Comparison of ENCODE assay signal across 1 cellular context in the genomic region with DNA sequence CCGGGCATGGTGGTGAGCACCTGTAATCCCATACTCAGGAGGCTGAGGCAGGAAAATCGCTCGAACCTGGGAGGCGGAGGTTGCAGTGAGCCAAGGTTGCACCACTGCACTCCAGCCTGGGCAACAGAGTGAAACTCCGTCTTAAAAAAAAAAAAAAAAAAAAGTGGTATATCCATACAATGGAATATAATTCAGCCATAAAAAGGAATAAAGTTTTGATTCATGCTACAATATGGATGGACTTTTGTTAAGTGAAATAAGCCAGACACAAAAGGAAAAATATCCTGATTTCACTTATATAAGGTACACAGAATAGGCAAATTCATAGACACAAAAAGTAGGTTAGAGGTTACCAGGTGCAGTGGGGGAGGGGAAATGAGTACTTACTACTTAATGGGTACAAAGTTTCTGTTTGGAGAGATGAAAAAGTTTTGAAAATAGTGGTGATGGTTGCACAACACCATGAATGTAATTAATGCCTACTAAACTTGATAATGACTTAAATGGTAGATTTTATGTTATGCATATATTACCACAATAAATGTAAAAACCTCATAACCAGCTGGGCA.
A peak's percentile ranks its signal among the peaks of the same experiment; 100 is the strongest.
TF ChIP-seq lines count a peak whose summit lies in the region.

No MANE protein-coding gene starts in this region.

TF ChIP-seq in HepG2, 621 proteins besides CTCF, POLR2A, EP300 and RAD21 (continued from another document):
- TF ChIP-seq, protein P1, sequence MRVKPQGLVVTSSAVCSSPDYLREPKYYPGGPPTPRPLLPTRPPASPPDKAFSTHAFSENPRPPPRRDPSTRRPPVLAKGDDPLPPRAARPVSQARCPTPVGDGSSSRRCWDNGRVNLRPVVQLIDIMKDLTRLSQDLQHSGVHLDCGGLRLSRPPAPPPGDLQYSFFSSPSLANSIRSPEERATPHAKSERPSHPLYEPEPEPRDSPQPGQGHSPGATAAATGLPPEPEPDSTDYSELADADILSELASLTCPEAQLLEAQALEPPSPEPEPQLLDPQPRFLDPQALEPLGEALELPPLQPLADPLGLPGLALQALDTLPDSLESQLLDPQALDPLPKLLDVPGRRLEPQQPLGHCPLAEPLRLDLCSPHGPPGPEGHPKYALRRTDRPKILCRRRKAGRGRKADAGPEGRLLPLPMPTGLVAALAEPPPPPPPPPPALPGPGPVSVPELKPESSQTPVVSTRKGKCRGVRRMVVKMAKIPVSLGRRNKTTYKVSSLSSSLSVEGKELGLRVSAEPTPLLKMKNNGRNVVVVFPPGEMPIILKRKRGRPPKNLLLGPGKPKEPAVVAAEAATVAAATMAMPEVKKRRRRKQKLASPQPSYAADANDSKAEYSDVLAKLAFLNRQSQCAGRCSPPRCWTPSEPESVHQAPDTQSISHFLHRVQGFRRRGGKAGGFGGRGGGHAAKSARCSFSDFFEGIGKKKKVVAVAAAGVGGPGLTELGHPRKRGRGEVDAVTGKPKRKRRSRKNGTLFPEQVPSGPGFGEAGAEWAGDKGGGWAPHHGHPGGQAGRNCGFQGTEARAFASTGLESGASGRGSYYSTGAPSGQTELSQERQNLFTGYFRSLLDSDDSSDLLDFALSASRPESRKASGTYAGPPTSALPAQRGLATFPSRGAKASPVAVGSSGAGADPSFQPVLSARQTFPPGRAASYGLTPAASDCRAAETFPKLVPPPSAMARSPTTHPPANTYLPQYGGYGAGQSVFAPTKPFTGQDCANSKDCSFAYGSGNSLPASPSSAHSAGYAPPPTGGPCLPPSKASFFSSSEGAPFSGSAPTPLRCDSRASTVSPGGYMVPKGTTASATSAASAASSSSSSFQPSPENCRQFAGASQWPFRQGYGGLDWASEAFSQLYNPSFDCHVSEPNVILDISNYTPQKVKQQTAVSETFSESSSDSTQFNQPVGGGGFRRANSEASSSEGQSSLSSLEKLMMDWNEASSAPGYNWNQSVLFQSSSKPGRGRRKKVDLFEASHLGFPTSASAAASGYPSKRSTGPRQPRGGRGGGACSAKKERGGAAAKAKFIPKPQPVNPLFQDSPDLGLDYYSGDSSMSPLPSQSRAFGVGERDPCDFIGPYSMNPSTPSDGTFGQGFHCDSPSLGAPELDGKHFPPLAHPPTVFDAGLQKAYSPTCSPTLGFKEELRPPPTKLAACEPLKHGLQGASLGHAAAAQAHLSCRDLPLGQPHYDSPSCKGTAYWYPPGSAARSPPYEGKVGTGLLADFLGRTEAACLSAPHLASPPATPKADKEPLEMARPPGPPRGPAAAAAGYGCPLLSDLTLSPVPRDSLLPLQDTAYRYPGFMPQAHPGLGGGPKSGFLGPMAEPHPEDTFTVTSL (CRISPR knock-in tag; IDR thresholded peaks at IDR 0.05; ENCODE audit: borderline replicate concordance), result no peak
- TF ChIP-seq NR2C2 (CRISPR knock-in tag; IDR thresholded peaks at IDR 0.05; ENCODE audit: borderline replicate concordance) (no peak), ATM (IDR thresholded peaks at IDR 0.05; ENCODE audit: borderline replicate concordance) (no peak), ESRRA (CRISPR knock-in tag; IDR thresholded peaks at IDR 0.05; ENCODE audit: low read depth) (no peak), CENPT (CRISPR knock-in tag; IDR thresholded peaks at IDR 0.05; ENCODE audit: low read depth) (no peak), ZNF333 (CRISPR knock-in tag; IDR thresholded peaks at IDR 0.05; ENCODE audit: borderline replicate concordance) (no peak), NFRKB (IDR thresholded peaks at IDR 0.05) (no peak), ZNF775 (CRISPR knock-in tag; IDR thresholded peaks at IDR 0.05; ENCODE audit: borderline replicate concordance) (no peak), NRL (CRISPR knock-in tag; IDR thresholded peaks at IDR 0.05; ENCODE audit: borderline replicate concordance) (no peak), ZNF777 (CRISPR knock-in tag; IDR thresholded peaks at IDR 0.05) (no peak), REPIN1 (CRISPR knock-in tag; IDR thresholded peaks at IDR 0.05; ENCODE audit: borderline replicate concordance, low read depth) (no peak), KLF16 (CRISPR knock-in tag; IDR thresholded peaks at IDR 0.05) (no peak), HNRNPUL1 (IDR thresholded peaks at IDR 0.05; ENCODE audit: low read depth, low read length) (no peak), ZFAT (CRISPR knock-in tag; conservative IDR thresholded peaks at IDR 0.05) (no peak), BCL6 (CRISPR knock-in tag; IDR thresholded peaks at IDR 0.05) (0 out of 2 replicates have a peak, but pooled peaks have one; percentile 17), SMAD9 (CRISPR knock-in tag; IDR thresholded peaks at IDR 0.05) (no peak), HMG20B (CRISPR knock-in tag; conservative IDR thresholded peaks at IDR 0.05) (no peak), GLI4 (CRISPR knock-in tag; IDR thresholded peaks at IDR 0.05; ENCODE audit: borderline replicate concordance) (no peak), TSC22D2 (CRISPR knock-in tag; IDR thresholded peaks at IDR 0.05; ENCODE audit: borderline replicate concordance) (no peak)
- TF ChIP-seq, protein P2, sequence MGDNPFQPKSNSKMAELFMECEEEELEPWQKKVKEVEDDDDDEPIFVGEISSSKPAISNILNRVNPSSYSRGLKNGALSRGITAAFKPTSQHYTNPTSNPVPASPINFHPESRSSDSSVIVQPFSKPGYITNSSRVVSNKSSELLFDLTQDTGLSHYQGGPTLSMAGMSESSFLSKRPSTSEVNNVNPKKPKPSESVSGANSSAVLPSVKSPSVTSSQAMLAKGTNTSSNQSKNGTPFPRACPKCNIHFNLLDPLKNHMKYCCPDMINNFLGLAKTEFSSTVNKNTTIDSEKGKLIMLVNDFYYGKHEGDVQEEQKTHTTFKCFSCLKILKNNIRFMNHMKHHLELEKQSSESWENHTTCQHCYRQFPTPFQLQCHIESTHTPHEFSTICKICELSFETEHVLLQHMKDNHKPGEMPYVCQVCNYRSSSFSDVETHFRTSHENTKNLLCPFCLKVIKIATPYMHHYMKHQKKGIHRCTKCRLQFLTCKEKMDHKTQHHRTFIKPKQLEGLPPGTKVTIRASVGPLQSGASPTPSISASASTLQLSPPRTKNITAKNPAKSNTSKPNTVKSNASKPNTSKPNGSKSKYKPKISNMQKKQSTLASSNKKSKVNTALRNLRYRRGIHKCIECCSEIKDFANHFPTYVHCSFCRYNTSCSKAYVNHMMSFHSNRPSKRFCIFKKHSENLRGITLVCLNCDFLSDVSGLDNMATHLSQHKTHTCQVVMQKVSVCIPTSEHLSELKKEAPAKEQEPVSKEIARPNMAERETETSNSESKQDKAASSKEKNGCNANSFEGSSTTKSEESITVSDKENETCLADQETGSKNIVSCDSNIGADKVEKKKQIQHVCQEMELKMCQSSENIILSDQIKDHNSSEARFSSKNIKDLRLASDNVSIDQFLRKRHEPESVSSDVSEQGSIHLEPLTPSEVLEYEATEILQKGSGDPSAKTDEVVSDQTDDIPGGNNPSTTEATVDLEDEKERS (CRISPR knock-in tag; IDR thresholded peaks at IDR 0.05), result no peak
- TF ChIP-seq, protein P3, sequence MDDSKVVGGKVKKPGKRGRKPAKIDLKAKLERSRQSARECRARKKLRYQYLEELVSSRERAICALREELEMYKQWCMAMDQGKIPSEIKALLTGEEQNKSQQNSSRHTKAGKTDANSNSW (CRISPR knock-in tag; IDR thresholded peaks at IDR 0.05; ENCODE audit: borderline replicate concordance), result no peak
- TF ChIP-seq, protein P4, sequence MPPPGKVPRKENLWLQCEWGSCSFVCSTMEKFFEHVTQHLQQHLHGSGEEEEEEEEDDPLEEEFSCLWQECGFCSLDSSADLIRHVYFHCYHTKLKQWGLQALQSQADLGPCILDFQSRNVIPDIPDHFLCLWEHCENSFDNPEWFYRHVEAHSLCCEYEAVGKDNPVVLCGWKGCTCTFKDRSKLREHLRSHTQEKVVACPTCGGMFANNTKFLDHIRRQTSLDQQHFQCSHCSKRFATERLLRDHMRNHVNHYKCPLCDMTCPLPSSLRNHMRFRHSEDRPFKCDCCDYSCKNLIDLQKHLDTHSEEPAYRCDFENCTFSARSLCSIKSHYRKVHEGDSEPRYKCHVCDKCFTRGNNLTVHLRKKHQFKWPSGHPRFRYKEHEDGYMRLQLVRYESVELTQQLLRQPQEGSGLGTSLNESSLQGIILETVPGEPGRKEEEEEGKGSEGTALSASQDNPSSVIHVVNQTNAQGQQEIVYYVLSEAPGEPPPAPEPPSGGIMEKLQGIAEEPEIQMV (CRISPR knock-in tag; IDR thresholded peaks at IDR 0.05; ENCODE audit: low read depth), result no peak
- TF ChIP-seq, protein P5, sequence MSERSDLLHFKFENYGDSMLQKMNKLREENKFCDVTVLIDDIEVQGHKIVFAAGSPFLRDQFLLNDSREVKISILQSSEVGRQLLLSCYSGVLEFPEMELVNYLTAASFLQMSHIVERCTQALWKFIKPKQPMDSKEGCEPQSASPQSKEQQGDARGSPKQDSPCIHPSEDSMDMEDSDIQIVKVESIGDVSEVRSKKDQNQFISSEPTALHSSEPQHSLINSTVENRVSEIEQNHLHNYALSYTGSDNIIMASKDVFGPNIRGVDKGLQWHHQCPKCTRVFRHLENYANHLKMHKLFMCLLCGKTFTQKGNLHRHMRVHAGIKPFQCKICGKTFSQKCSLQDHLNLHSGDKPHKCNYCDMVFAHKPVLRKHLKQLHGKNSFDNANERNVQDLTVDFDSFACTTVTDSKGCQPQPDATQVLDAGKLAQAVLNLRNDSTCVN (CRISPR knock-in tag; IDR thresholded peaks at IDR 0.05; ENCODE audit: borderline replicate concordance), result no peak
- TF ChIP-seq, protein P6, sequence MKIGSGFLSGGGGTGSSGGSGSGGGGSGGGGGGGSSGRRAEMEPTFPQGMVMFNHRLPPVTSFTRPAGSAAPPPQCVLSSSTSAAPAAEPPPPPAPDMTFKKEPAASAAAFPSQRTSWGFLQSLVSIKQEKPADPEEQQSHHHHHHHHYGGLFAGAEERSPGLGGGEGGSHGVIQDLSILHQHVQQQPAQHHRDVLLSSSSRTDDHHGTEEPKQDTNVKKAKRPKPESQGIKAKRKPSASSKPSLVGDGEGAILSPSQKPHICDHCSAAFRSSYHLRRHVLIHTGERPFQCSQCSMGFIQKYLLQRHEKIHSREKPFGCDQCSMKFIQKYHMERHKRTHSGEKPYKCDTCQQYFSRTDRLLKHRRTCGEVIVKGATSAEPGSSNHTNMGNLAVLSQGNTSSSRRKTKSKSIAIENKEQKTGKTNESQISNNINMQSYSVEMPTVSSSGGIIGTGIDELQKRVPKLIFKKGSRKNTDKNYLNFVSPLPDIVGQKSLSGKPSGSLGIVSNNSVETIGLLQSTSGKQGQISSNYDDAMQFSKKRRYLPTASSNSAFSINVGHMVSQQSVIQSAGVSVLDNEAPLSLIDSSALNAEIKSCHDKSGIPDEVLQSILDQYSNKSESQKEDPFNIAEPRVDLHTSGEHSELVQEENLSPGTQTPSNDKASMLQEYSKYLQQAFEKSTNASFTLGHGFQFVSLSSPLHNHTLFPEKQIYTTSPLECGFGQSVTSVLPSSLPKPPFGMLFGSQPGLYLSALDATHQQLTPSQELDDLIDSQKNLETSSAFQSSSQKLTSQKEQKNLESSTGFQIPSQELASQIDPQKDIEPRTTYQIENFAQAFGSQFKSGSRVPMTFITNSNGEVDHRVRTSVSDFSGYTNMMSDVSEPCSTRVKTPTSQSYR (CRISPR knock-in tag; IDR thresholded peaks at IDR 0.05; ENCODE audit: borderline replicate concordance), result peak; percentile 90; the same call in 1 of the 2 replicates
- TF ChIP-seq, protein P7, sequence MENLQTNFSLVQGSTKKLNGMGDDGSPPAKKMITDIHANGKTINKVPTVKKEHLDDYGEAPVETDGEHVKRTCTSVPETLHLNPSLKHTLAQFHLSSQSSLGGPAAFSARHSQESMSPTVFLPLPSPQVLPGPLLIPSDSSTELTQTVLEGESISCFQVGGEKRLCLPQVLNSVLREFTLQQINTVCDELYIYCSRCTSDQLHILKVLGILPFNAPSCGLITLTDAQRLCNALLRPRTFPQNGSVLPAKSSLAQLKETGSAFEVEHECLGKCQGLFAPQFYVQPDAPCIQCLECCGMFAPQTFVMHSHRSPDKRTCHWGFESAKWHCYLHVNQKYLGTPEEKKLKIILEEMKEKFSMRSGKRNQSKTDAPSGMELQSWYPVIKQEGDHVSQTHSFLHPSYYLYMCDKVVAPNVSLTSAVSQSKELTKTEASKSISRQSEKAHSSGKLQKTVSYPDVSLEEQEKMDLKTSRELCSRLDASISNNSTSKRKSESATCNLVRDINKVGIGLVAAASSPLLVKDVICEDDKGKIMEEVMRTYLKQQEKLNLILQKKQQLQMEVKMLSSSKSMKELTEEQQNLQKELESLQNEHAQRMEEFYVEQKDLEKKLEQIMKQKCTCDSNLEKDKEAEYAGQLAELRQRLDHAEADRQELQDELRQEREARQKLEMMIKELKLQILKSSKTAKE (CRISPR knock-in tag; IDR thresholded peaks at IDR 0.05; ENCODE audit: borderline replicate concordance), result no peak
